8 cellular contexts compared by ENCODE assay signal in genomic region chr15:40038267-40038653, GRCh38. TPM values are rescaled to one million over a fixed set of nuclear protein-coding genes. Genes with fewer than 3 reads are reported as not detected.
DNase-seq lines count a peak whose midpoint lies in the region; ATAC-seq and FAIRE-seq lines count a peak whose summit lies in the region.

No MANE protein-coding gene starts in this region.

- peak overlapping the region; percentile 98 for H3K9ac ChIP-seq in endocrine pancreas (ENCODE audit: control insufficient read depth, insufficient read depth, low read length)

- DNase-seq in EH (ENCODE audit: low read depth) (peak; percentile 52), OCI-M1 (lab: John Stamatoyannopoulos, UW) (peak; percentile 46), frontal cortex (ENCODE audit: low spot score in 2 of 2) (no peak)
- no peak for DNase-seq in natural killer cell treated with Interleukin-12 subunit alpha and Interleukin-12 subunit beta and Interleukin-15 and Interleukin-18, amount 100 ng/mL, for 72 hours (ENCODE audit: low spot score)
- DNase-seq in stimulated activated naive CD4-positive, alpha-beta T cell (lab: John Stamatoyannopoulos, UW) = no peak

- no peaks in the 10 kb centered on the region for H3K9me3 Mint-ChIP-seq in natural killer cell treated with Interleukin-12 subunit alpha and Interleukin-12 subunit beta and Interleukin-15 and Interleukin-18, amount 100 ng/mL, for 72 hours

- H3K4me1 Mint-ChIP-seq in natural killer cell treated with Interleukin-12 subunit alpha and Interleukin-12 subunit beta and Interleukin-15 and Interleukin-18, amount 100 ng/mL, for 72 hours (ENCODE audit: low read depth in 2 of 2) = peaks cover 39 to 44% of the 10 kb centered on the region in 2 donors

- H3K9me3 ChIP-seq in endocrine pancreas (ENCODE audit: control insufficient read depth, low read length) = no peaks in the 10 kb centered on the region

- peaks cover 17% of the 10 kb centered on the region for H3K4me1 ChIP-seq in endocrine pancreas (ENCODE audit: control insufficient read depth, insufficient read depth, low read length)

- peaks cover 33% of the 10 kb centered on the region for H3K36me3 Mint-ChIP-seq in natural killer cell treated with Interleukin-12 subunit alpha and Interleukin-12 subunit beta and Interleukin-15 and Interleukin-18, amount 100 ng/mL, for 72 hours

- H3K36me3 ChIP-seq in endocrine pancreas (ENCODE audit: control insufficient read depth, insufficient read depth, low read length) = peaks cover 3% of the 10 kb centered on the region

- no peaks in the 10 kb centered on the region for H3K27me3 ChIP-seq in endocrine pancreas (ENCODE audit: control insufficient read depth, insufficient read depth, low read length)

- peak overlapping the region; percentile 94 to 96 for H3K27ac Mint-ChIP-seq in natural killer cell treated with Interleukin-12 subunit alpha and Interleukin-12 subunit beta and Interleukin-15 and Interleukin-18, amount 100 ng/mL, for 72 hours

- FAIRE-seq in frontal cortex (lab: Jason Lieb, UNC) = no peak

- H3K4me3 Mint-ChIP-seq in natural killer cell treated with Interleukin-12 subunit alpha and Interleukin-12 subunit beta and Interleukin-15 and Interleukin-18, amount 100 ng/mL, for 72 hours = peak overlapping the region; percentile 98

- ATAC-seq in natural killer cell treated with Interleukin-12 subunit alpha and Interleukin-12 subunit beta and Interleukin-15 and Interleukin-18, amount 100 ng/mL, for 72 hours = no peak
- ATAC-seq in HG02840 (IDR thresholded peaks at IDR 0.05; ENCODE audit: low FRiP score, unreplicated experiment) = no peak
- ATAC-seq in GM18519 (IDR thresholded peaks at IDR 0.05; ENCODE audit: low FRiP score, unreplicated experiment) = no peak

- H3K27me3 Mint-ChIP-seq in natural killer cell treated with Interleukin-12 subunit alpha and Interleukin-12 subunit beta and Interleukin-15 and Interleukin-18, amount 100 ng/mL, for 72 hours = no peaks in the 10 kb centered on the region

- peak overlapping the region; percentile 93 for H3K4me3 ChIP-seq in endocrine pancreas (ENCODE audit: control insufficient read depth, insufficient read depth, low read length)

RNA-seq across cellular contexts. Expression of gene SRP14, which starts 0.7 kb away (rescaled TPM):
- total RNA-seq in natural killer cell treated with Interleukin-12 subunit alpha and Interleukin-12 subunit beta and Interleukin-15 and Interleukin-18, amount 100 ng/mL, for 72 hours = 100 to 1,000 TPM in 1 of 2 donors, 10 to 100 TPM in 1; 92.6 to 137 TPM
- 102 TPM for total RNA-seq in frontal cortex

Comparison
In these comparisons a context has a peak if more than half of its experiments do, and no peak if none do; other contexts are left out.
1. DNase-seq: peak in EH (single experiment) and OCI-M1 (single experiment); none in natural killer cell treated with Interleukin-12 subunit alpha and Interleukin-12 subunit beta and Interleukin-15 and Interleukin-18, amount 100 ng/mL, for 72 hours (single experiment), stimulated activated naive CD4-positive, alpha-beta T cell (0 of 6) and frontal cortex (0 of 2).